19 cellular contexts compared by ENCODE assay signal in the genomic region with DNA sequence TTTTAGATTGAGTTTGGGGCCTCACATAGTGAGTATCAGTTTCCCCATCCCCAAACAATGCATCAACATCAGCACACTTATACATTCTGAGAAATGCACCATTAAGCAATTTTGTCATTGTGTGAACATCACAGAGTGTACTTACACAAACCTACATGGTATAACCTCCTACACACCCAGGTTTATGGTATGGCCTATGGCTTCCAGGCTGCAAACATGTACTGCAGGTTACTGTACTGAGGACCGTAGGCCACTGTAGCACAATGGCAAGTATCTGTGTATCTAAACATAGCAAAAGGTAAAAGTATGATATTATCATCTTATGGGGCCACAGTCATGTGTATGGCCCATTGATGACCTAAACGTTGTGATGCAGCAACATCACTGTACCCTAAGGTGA. TPM values are rescaled to one million over a fixed set of nuclear protein-coding genes. Genes with fewer than 3 reads are reported as not detected.
DNase-seq lines count a peak whose midpoint lies in the region; ATAC-seq, FAIRE-seq and TF ChIP-seq lines count a peak whose summit lies in the region.
"Had no signal": no experiment of that assay in that cellular context is flagged by ENCODE, and none has a peak within 500 bp of the region (broad histone marks: within the 10 kb centered on the region; RNA-seq: fewer than 3 reads in every experiment).

No MANE protein-coding gene starts in this region.

- ATAC-seq in CD4-positive, alpha-beta T cell (ENCODE audit: poor library complexity): no peak
- no peak for ATAC-seq in K562
- ATAC-seq in natural killer cell: no peak
- ATAC-seq in WTC11: no peak
- ATAC-seq in HG03025 (IDR thresholded peaks at IDR 0.05; ENCODE audit: low FRiP score, unreplicated experiment): no peak

- no peak for TF ChIP-seq CTCF in CD4-positive, alpha-beta T cell (IDR thresholded peaks at IDR 0.05)
- no peak for TF ChIP-seq CTCF in K562 (IDR thresholded peaks at IDR 0.05 in 2 of 3, conservative IDR thresholded peaks at IDR 0.05 in 1 of 3; ENCODE audit: insufficient read depth in 2 of 3, low read depth in 1 of 3, low read length in 3 of 3)
- no peak for TF ChIP-seq CTCF in natural killer cell (IDR thresholded peaks at IDR 0.05)
- no peak for TF ChIP-seq CTCF in WTC11 (IDR thresholded peaks at IDR 0.05)

- H3K36me3 ChIP-seq in K562 (ENCODE audit: control insufficient read depth, insufficient read depth, low read length): no peaks in the 10 kb centered on the region

- no peak overlapping the region for H2AFZ ChIP-seq in K562 (ENCODE audit: low read depth, low read length)

- H3K9me1 ChIP-seq in K562 (ENCODE audit: control insufficient read depth, insufficient read depth, low read length): no peaks in the 10 kb centered on the region

- peaks cover 3 to 9% of the 10 kb centered on the region in 2 experiments; a peak in 4 of 5 replicates for H3K4me1 ChIP-seq in K562 (replicated peaks in 1 of 2; ENCODE audit: control insufficient read depth in 2 of 2, insufficient read depth in 2 of 2, low read length in 2 of 2)

- DNase-seq in CD4-positive, alpha-beta T cell: no peak
- DNase-seq in GM12891 (ENCODE audit: insufficient read length, low spot score): no peak
- DNase-seq in K562 (ENCODE audit: extremely low read depth in 1 of 4, low spot score in 3 of 4): no peak
- DNase-seq in natural killer cell: no peak
- DNase-seq in WTC11 (ENCODE audit: low spot score): no peak
- no peak for DNase-seq in putamen (ENCODE audit: low spot score)
- DNase-seq: ACHN, AML-193, Calu3, DMS53, H7, KBM-7, NCI-H1436, NCI-H2029 treated with DMSO at 0.1 percent for 48 hours, NCI-H2171 treated with DMSO at 0.1 percent for 48 hours, NCI-H446 treated with DMSO at 0.1 percent for 48 hours, NCI-H748 treated with DMSO at 0.1 percent for 48 hours had no signal

- H3K27me3 Mint-ChIP-seq in CD4-positive, alpha-beta T cell: no peaks in the 10 kb centered on the region
- H3K27me3 Mint-ChIP-seq in natural killer cell (ENCODE audit: low read depth in 2 of 2) (no peaks in the 10 kb centered on the region), WTC11 (ENCODE audit: low read depth) (no peaks in the 10 kb centered on the region)

- no peak for TF ChIP-seq EP300 in K562 (IDR thresholded peaks at IDR 0.05; ENCODE audit: low read length)

- CTCF ChIA-PET in CD4-positive, alpha-beta T cell (lab: Charles Lee): no interaction called here
- CTCF ChIA-PET in K562 (lab: Yijun Ruan, JAX; ENCODE audit: low intra/inter-chr PET ratio) (no interaction called here), WTC11 (lab: Charles Lee) (no interaction called here)

- FAIRE-seq in GM12891 (lab: Jason Lieb, UNC) (peak; percentile 87), K562 (lab: Jason Lieb, UNC) (peak; percentile 35)

- H3K4me2 ChIP-seq in K562 (ENCODE audit: insufficient read depth, low read length): no peak overlapping the region

- no peaks in the 10 kb centered on the region for H3K9me3 Mint-ChIP-seq in CD4-positive, alpha-beta T cell
- H3K9me3 Mint-ChIP-seq in natural killer cell: no peaks in the 10 kb centered on the region
- no peaks in the 10 kb centered on the region for H3K9me3 Mint-ChIP-seq in WTC11

- H3K4me3 ChIP-seq in K562: no peak overlapping the region

- no peak overlapping the region for H3K27ac ChIP-seq in CD4-positive, alpha-beta T cell (ENCODE audit: low read depth, low read length)
- no peak overlapping the region for H3K27ac ChIP-seq in K562 (ENCODE audit: extremely low read depth, low read depth, low read length)
- H3K27ac ChIP-seq: RWPE1 had no signal

- TF ChIP-seq POLR2A in GM12891 (IDR thresholded peaks at IDR 0.05; ENCODE audit: low read depth, low read length) (no peak), K562 (conservative IDR thresholded peaks at IDR 0.05) (no peak)

- no peak for TF ChIP-seq RAD21 in K562 (CRISPR knock-in tag; conservative IDR thresholded peaks at IDR 0.05 in 1 of 2, IDR thresholded peaks at IDR 0.05 in 1 of 2)

- no peaks in the 10 kb centered on the region for H3K27me3 ChIP-seq in CD4-positive, alpha-beta T cell (ENCODE audit: control insufficient read depth, insufficient read depth, low read length)
- no peaks in the 10 kb centered on the region for H3K27me3 ChIP-seq in K562 (ENCODE audit: control insufficient read depth in 2 of 2, insufficient read depth in 2 of 2, low read length in 2 of 2)

- intact Hi-C loops in CD4-positive, alpha-beta T cell (cut with DNase I, micrococcal nuclease): no loop called here
- intact Hi-C loops in K562 (cut with micrococcal nuclease) (no loop called here), natural killer cell (cut with micrococcal nuclease) (no loop called here)

- H3K79me2 ChIP-seq in K562 (ENCODE audit: control insufficient read depth, insufficient read depth, low read length): peaks cover 27% of the 10 kb centered on the region

- H3K9me3 ChIP-seq in CD4-positive, alpha-beta T cell (ENCODE audit: control insufficient read depth, low read length): no peaks in the 10 kb centered on the region
- no peaks in the 10 kb centered on the region for H3K9me3 ChIP-seq in K562 (replicated peaks; ENCODE audit: control insufficient read depth, insufficient read depth, low read depth, low read length)

- in situ Hi-C loops in K562 (cut with MboI): no loop called here

- no TSS peak for BruUV-seq in K562 (replicated peaks; lab: Mats Ljungman, UMichigan)

- peaks cover 86% of the 10 kb centered on the region for H3K4me1 Mint-ChIP-seq in CD4-positive, alpha-beta T cell (ENCODE audit: low read depth)
- H3K4me1 Mint-ChIP-seq in natural killer cell (peaks cover 58 to 68% of the 10 kb centered on the region in 2 donors), WTC11 (peaks cover 40% of the 10 kb centered on the region)

- WGBS in K562 (ENCODE audit: insufficient coverage, low coverage, missing lambda C conversion rate): 71% methylated on average over 2 of the region's 2 CpGs

- peak overlapping the region; percentile 55 for H3K27ac Mint-ChIP-seq in CD4-positive, alpha-beta T cell
- H3K27ac Mint-ChIP-seq in natural killer cell (peak overlapping the region; percentile 56 to 93), WTC11 (no peak overlapping the region)

- H3K4me3 Mint-ChIP-seq in CD4-positive, alpha-beta T cell: no peak overlapping the region
- no peak overlapping the region for H3K4me3 Mint-ChIP-seq in natural killer cell
- H3K4me3 Mint-ChIP-seq in WTC11: no peak overlapping the region

- peaks cover 34% of the 10 kb centered on the region for H3K36me3 Mint-ChIP-seq in CD4-positive, alpha-beta T cell (ENCODE audit: low read depth)
- no peaks in the 10 kb centered on the region for H3K36me3 Mint-ChIP-seq in natural killer cell
- no peaks in the 10 kb centered on the region for H3K36me3 Mint-ChIP-seq in WTC11

- no peak overlapping the region for H3K9ac ChIP-seq in K562 (ENCODE audit: insufficient read depth in 1 of 2, low read depth in 2 of 2, low read length in 2 of 2)

- POLR2A ChIA-PET in CD4-positive, alpha-beta T cell (lab: Charles Lee): no interaction called here
- POLR2A ChIA-PET in K562 (lab: Yijun Ruan, JAX) (no interaction called here), WTC11 (lab: Charles Lee) (no interaction called here)

- H4K20me1 ChIP-seq in K562 (replicated peaks; ENCODE audit: control insufficient read depth, insufficient read depth, low read length): no peaks in the 10 kb centered on the region; the same call in 1 of the 2 replicates

TF ChIP-seq in GM12891, 5 proteins besides CTCF, POLR2A, EP300 and RAD21:
- TF ChIP-seq POU2F2 (IDR thresholded peaks at IDR 0.05; ENCODE audit: low read depth, low read length): no peak

TF ChIP-seq in K562, 482 proteins besides CTCF, POLR2A, EP300 and RAD21 (continues in another document):
- TF ChIP-seq ETV1 (tag; conservative IDR thresholded peaks at IDR 0.05; ENCODE audit: low read depth): no peak
- no peak for TF ChIP-seq KLF1 (tag; IDR thresholded peaks at IDR 0.05)
- TF ChIP-seq CBX2 (IDR thresholded peaks at IDR 0.05; ENCODE audit: insufficient read depth, low read length, poor library complexity, severe bottlenecking): no peak
- no peak for TF ChIP-seq ZFP1 (CRISPR knock-in tag; IDR thresholded peaks at IDR 0.05)
- no peak for TF ChIP-seq ZFX (CRISPR knock-in tag; IDR thresholded peaks at IDR 0.05)

TF ChIP-seq in WTC11, 78 proteins besides CTCF, POLR2A, EP300 and RAD21 (continues in another document):
- TF ChIP-seq ZNF317 (CRISPR knock-in tag; IDR thresholded peaks at IDR 0.05; ENCODE audit: borderline replicate concordance, low read depth): no peak
- TF ChIP-seq ZNF121 (CRISPR knock-in tag; IDR thresholded peaks at IDR 0.05): no peak
- TF ChIP-seq ZBTB43 (CRISPR knock-in tag; IDR thresholded peaks at IDR 0.05): no peak

RNA-seq across cellular contexts. Expression of gene IRF2, which starts 7.7 kb away (rescaled TPM):
- 10 to 100 TPM; 11.4 to 14.9 TPM for total RNA-seq in CD4-positive, alpha-beta T cell
- polyA plus RNA-seq in GM12891 (2012; ENCODE audit: low read depth, missing spikeins): 53.8 TPM
- total RNA-seq in K562 (2011; cell fraction: chromatin; rRNA removed; ENCODE audit: low replicate concordance): 15.6 and 19.2 TPM in 2 replicates
- total RNA-seq in K562 (2011; cell fraction: nucleolus; rRNA removed): 10.3 and 10.7 TPM in 2 replicates
- total RNA-seq in K562 (2011; cell fraction: nucleoplasm; rRNA removed): 10.5 and 12.5 TPM in 2 replicates
- total RNA-seq in K562 (2014; rRNA removed) (7.1 and 8.2 TPM in 2 replicates), K562 (2014; rRNA removed; fragmentation: Illumina TruSeq; extraction: Trizol) (12.0 TPM in 2 replicates), K562 (2015; rRNA removed; fragmentation: Illumina TruSeq; extraction: Trizol) (9.9 and 10.2 TPM in 2 replicates), K562 (2021) (11.3 and 11.9 TPM in 2 replicates), natural killer cell (10 to 100 TPM; 50.6 to 68.5 (median 59.8) TPM), WTC11 (2021) (9.3 to 11.8 TPM (median 11.3 TPM) in 3 replicates)
- polyA plus RNA-seq in K562 (2011; rRNA removed) (11.3 and 15.3 TPM in 2 replicates), K562 (2014; fragmentation: Illumina TruSeq; extraction: Trizol) (12.2 and 14.5 TPM in 2 replicates), K562 (2014; fragmentation: Nextera tagmentation; extraction: Ambion mirVana) (10 to 100 TPM in 1 of 2 experiments, 1 to 10 TPM in 1; 8.8 to 17.1 TPM), K562 (2014; rRNA removed) (8.4 and 9.4 TPM in 2 replicates)
- polyA plus RNA-seq in K562 (2011; cell fraction: cytosol; rRNA removed): 11.6 and 13.5 TPM in 2 replicates
- 9.3 and 12.3 TPM in 2 replicates for polyA plus RNA-seq in K562 (2011; cell fraction: nucleus; rRNA removed)
- 10.6 and 13.8 TPM in 2 replicates for polyA plus RNA-seq in K562 (2012)
- 18.1 and 18.7 TPM in 2 replicates for polyA minus RNA-seq in K562 (2011; rRNA and poly(A)+ RNA removed)
- 8.7 and 10.5 TPM in 2 replicates for polyA minus RNA-seq in K562 (2011; cell fraction: cytosol; rRNA and poly(A)+ RNA removed)
- polyA minus RNA-seq in K562 (2011; cell fraction: nucleus; rRNA and poly(A)+ RNA removed): 7.4 and 19.0 TPM in 2 replicates
